30 cellular contexts compared by ENCODE assay signal in the genomic region with DNA sequence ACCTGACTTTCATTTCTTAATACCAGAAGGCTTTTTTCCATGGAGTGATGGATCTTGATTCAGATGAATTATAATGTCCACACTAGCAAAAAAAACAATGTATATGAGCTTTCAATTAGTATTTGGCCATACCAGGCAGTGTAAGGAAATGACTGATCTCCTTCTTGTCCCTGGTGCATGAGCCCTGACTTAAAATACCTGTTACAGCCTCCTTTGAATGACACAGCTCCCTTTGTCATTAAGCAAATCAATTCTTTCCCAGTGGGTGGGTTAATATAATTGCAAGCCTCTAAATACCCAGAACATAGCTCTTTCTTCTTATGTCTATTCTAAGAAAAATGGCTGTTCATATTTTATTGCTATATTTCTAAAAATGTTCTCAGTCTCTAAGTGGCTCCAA.
"Had no signal": no experiment of that assay in that cellular context is flagged by ENCODE, and none has a peak within 500 bp of the region (broad histone marks: within the 10 kb centered on the region; RNA-seq: fewer than 3 reads in every experiment).

No MANE protein-coding gene starts in this region.

- ATAC-seq: activated CD4-positive, CD25-positive, alpha-beta regulatory T cell treated with anti-CD3 and anti-CD28 coated beads, Interleukin-2, amount 50 U/mL, for 24 hours; activated CD8-positive, alpha-beta T cell treated with anti-CD3 and anti-CD28 coated beads for 36 hours; activated T-cell treated with anti-CD3 and anti-CD28 coated beads, Interleukin-2, amount 50 U/mL, for 4 hours; activated T-helper 17 cell treated with anti-CD3 and anti-CD28 coated beads, Interleukin-2, amount 50 U/mL, for 72 hours; foreskin keratinocyte; gastrocnemius medialis; heart left ventricle had no signal

- H3K9me3 Mint-ChIP-seq: activated T-cell treated with anti-CD3 and anti-CD28 coated beads, Interleukin-2, amount 50 U/mL, for 4 hours; activated T-helper 17 cell treated with anti-CD3 and anti-CD28 coated beads, Interleukin-2, amount 50 U/mL, for 72 hours; dendritic cell treated with granulocyte-macrophage colony-stimulating factor and Interleukin-4, amounts not matched to agents 40 ng/mL and 50 ng/mL, for 4 days had no signal

- H3K27ac Mint-ChIP-seq: activated B cell treated with CpG ODN at 0.5 μM for 24 hours; activated CD8-positive, alpha-beta T cell treated with anti-CD3 and anti-CD28 coated beads for 36 hours; activated naive CD8-positive, alpha-beta T cell; activated T-helper 17 cell treated with anti-CD3 and anti-CD28 coated beads, Interleukin-2, amount 50 U/mL, for 72 hours; dendritic cell treated with granulocyte-macrophage colony-stimulating factor and Interleukin-4, amounts not matched to agents 40 ng/mL and 50 ng/mL, for 4 days had no signal

- H3K4me3 ChIP-seq: colonic mucosa, dorsolateral prefrontal cortex, esophagus muscularis mucosa, gastrocnemius medialis, heart left ventricle had no signal

- H3K36me3 ChIP-seq: brain microvascular endothelial cell, colonic mucosa, esophagus muscularis mucosa, gastrocnemius medialis, heart left ventricle had no signal

- H3K27me3 ChIP-seq: brain microvascular endothelial cell, colonic mucosa, dorsolateral prefrontal cortex, esophagus muscularis mucosa, foreskin keratinocyte, gastrocnemius medialis, heart left ventricle had no signal

- H3K4me3 Mint-ChIP-seq: activated B cell treated with CpG ODN at 0.5 μM for 24 hours; activated CD8-positive, alpha-beta T cell treated with anti-CD3 and anti-CD28 coated beads for 36 hours; activated naive CD8-positive, alpha-beta T cell; activated T-cell treated with anti-CD3 and anti-CD28 coated beads, Interleukin-2, amount 50 U/mL, for 4 hours; activated T-helper 17 cell treated with anti-CD3 and anti-CD28 coated beads, Interleukin-2, amount 50 U/mL, for 72 hours; dendritic cell treated with granulocyte-macrophage colony-stimulating factor and Interleukin-4, amounts not matched to agents 40 ng/mL and 50 ng/mL, for 4 days had no signal

- DNase-seq: activated B cell treated with CpG ODN at 0.5 μM for 24 hours; activated CD4-positive, alpha-beta T cell treated with anti-CD3 and anti-CD28 coated beads for 48 hours; activated CD4-positive, alpha-beta T cell treated with anti-CD3 and anti-CD28 coated beads, Interleukin-2, amount 50 U/mL, for 1 hour; activated CD4-positive, alpha-beta T cell treated with anti-CD3 and anti-CD28 coated beads, Interleukin-2, amount 50 U/mL, for 48 hours; activated CD8-positive, alpha-beta memory T cell treated with anti-CD3 and anti-CD28 coated beads for 24 hours; activated CD8-positive, alpha-beta T cell treated with anti-CD3 and anti-CD28 coated beads for 36 hours; activated effector memory CD4-positive, alpha-beta T cell treated with Interleukin-2 at 50 U/mL for 16 hours; activated gamma-delta T cell treated with Interleukin-2 at 50 U/mL for 16 hours; activated naive CD4-positive, alpha-beta T cell treated with anti-CD3 and anti-CD28 coated beads, Interleukin-2, amount 50 U/mL, for 16 hours; activated naive CD4-positive, alpha-beta T cell treated with Interleukin-2 at 50 U/mL for 16 hours; activated T-cell treated with anti-CD3 and anti-CD28 coated beads, Interleukin-2, amount 50 U/mL, for 4 hours; amniotic stem cell; anterior cingulate cortex; brain microvascular endothelial cell; caudate nucleus; colonic mucosa; dorsolateral prefrontal cortex; effector memory CD4-positive, alpha-beta T cell; erythroblast; foreskin keratinocyte; gastrocnemius medialis; glutamatergic neuron; heart left ventricle; T-helper 2 cell had no signal

- H3K4me1 ChIP-seq: colonic mucosa, esophagus muscularis mucosa, foreskin keratinocyte, gastrocnemius medialis, heart left ventricle had no signal

- H3K27ac ChIP-seq: brain microvascular endothelial cell, colonic mucosa, dorsolateral prefrontal cortex, esophagus muscularis mucosa, foreskin keratinocyte, gastrocnemius medialis, heart left ventricle, VCaP had no signal

- H3K4me1 Mint-ChIP-seq: activated B cell treated with CpG ODN at 0.5 μM for 24 hours; activated T-helper 17 cell treated with anti-CD3 and anti-CD28 coated beads, Interleukin-2, amount 50 U/mL, for 72 hours had no signal

- H3K9me3 ChIP-seq: colonic mucosa, esophagus muscularis mucosa, gastrocnemius medialis, heart left ventricle had no signal
